ENCODE assay signal across 8 cellular contexts in the genomic region with DNA sequence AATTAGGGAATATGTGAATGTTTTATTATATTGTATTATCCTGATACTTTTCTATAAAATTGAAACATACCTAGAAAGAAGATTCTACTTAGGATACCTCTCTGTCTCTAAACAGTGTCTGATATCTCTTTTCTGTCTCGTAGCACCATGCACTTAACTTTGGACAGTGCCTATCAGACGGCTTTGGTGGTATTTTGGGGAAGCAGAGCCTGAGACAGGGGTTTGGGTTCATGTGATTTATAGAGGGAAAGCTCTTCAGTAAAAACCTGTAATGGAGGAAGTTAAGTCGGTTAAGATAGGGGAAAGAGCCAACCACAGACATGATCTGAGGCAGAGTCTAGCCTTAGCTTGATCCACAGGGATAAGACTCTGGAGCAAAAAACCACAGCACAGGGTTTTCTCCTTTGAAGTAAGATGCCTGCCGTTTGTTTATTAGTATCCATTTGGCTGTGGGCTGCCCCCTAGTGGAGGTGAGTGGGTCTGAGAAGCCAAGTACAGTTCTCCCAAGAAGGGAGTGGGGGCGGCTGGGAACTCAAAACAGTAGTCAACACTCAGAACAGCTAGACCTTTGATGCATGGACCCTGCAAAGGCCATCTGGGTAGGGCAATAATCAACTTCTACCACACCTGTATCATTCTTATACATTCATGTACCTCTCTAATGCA.
A peak's percentile ranks its signal among the peaks of the same experiment; 100 is the strongest.
DNase-seq lines count a peak whose midpoint lies in the region; ATAC-seq and TF ChIP-seq lines count a peak whose summit lies in the region.

No MANE protein-coding gene starts in this region.

- peak; percentile 87 for ATAC-seq in HG02678 (IDR thresholded peaks at IDR 0.05; ENCODE audit: unreplicated experiment)

- H3K4me3 ChIP-seq in GM12875 (ENCODE audit: low read depth, low read length) = no peak overlapping the region

- TF ChIP-seq CTCF in GM12875 (IDR thresholded peaks at IDR 0.05; ENCODE audit: borderline replicate concordance, insufficient read depth, low read depth, low read length) = peak; percentile 76

- peak; percentile 3 for DNase-seq in AG08396 (ENCODE audit: low spot score)
- DNase-seq in NCI-H1694 treated with DMSO at 0.1 percent for 48 hours (lab: John Stamatoyannopoulos, UW) = peak; percentile 18
- DNase-seq in activated naive CD4-positive, alpha-beta T cell treated with anti-CD3 and anti-CD28 coated beads, Interleukin-2, amount 50 U/mL, for 16 hours = peak; percentile 14
- DNase-seq in inferior parietal cortex (ENCODE audit: extremely low spot score) = peak; percentile 38
- peak; percentile 2 to 6 for DNase-seq in stimulated activated CD8-positive, alpha-beta memory T cell treated with anti-CD3 and anti-CD28 coated beads, Interleukin-15, amount 100 ng/mL, for 48 hours (ENCODE audit: low read depth in 2 of 2)
- no peak for DNase-seq in dedifferentiated amniotic fluid mesenchymal stem cell (ENCODE audit: extremely low spot score)
